16 cellular contexts compared by ENCODE assay signal in the genomic region with DNA sequence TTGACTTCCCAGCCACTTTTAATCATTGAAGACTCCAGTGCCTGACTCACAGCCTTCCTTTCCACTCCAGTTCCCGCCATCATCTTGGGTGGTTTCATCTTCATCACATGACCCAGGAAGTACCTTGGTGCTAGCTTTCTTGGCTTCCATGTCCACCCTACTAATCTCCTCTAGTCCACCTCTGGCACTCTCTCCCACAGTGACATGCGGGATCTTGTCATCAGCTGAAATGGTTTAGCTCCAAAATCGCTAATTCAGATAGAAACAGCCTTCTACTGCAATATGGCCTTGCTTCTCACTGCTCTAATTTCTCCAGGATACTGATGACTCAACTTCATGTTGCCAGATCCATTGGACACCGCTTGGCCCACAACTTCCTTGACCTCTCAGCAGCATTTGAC. TPM values are rescaled to one million over a fixed set of nuclear protein-coding genes. Genes with fewer than 3 reads are reported as not detected.
DNase-seq lines count a peak whose midpoint lies in the region; ATAC-seq and TF ChIP-seq lines count a peak whose summit lies in the region.
"Had no signal": no experiment of that assay in that cellular context is flagged by ENCODE, and none has a peak within 500 bp of the region (broad histone marks: within the 10 kb centered on the region; RNA-seq: fewer than 3 reads in every experiment).

No MANE protein-coding gene starts in this region.

- intact Hi-C loops in PC-3 (cut with micrococcal nuclease): no loop called here

- no peaks in the 10 kb centered on the region for H3K27me3 Mint-ChIP-seq in endodermal cell (ENCODE audit: insufficient read depth)
- H3K27me3 Mint-ChIP-seq: activated T-helper 17 cell treated with anti-CD3 and anti-CD28 coated beads, Interleukin-2, amount 50 U/mL, for 72 hours; CD4-positive, alpha-beta memory T cell; natural killer cell treated with Interleukin-12 subunit alpha and Interleukin-12 subunit beta and Interleukin-15 and Interleukin-18, amount 100 ng/mL, for 72 hours; stimulated activated naive CD8-positive, alpha-beta T cell treated with anti-CD3 and anti-CD28 coated beads, Interleukin-15, amount 100 ng/mL, for 72 hours had no signal

- CTCF ChIA-PET in PC-3 (lab: Charles Lee): no interaction called here

- no peak overlapping the region for H3K18ac ChIP-seq in mesenchymal stem cell (ENCODE audit: low read depth in 1 of 2, low read length in 2 of 2)

- H3K27ac ChIP-seq in PC-3 (ENCODE audit: low read length) (no peak overlapping the region), endodermal cell (ENCODE audit: low read depth, low read length) (no peak overlapping the region), mesenchymal stem cell (ENCODE audit: low read length, poor library complexity, severe bottlenecking) (no peak overlapping the region)
- H3K27ac ChIP-seq: coronary artery had no signal

- no peak overlapping the region for H2BK5ac ChIP-seq in mesenchymal stem cell (ENCODE audit: low read depth, low read length, poor library complexity, severe bottlenecking)

- peaks cover 21% of the 10 kb centered on the region for H3K36me3 Mint-ChIP-seq in endodermal cell (ENCODE audit: low read depth)

- H3K4me1 ChIP-seq in PC-3 (ENCODE audit: insufficient read depth, low read length): no peaks in the 10 kb centered on the region
- H3K4me1 ChIP-seq in endodermal cell (ENCODE audit: control insufficient read depth, insufficient read depth, low read length): no peaks in the 10 kb centered on the region
- peaks cover 16% of the 10 kb centered on the region for H3K4me1 ChIP-seq in mesenchymal stem cell (ENCODE audit: control insufficient read depth, insufficient read depth, low read depth, low read length)

- H3K9me3 Mint-ChIP-seq in endodermal cell: no peaks in the 10 kb centered on the region
- H3K9me3 Mint-ChIP-seq: activated T-helper 17 cell treated with anti-CD3 and anti-CD28 coated beads, Interleukin-2, amount 50 U/mL, for 72 hours; CD4-positive, alpha-beta memory T cell; natural killer cell treated with Interleukin-12 subunit alpha and Interleukin-12 subunit beta and Interleukin-15 and Interleukin-18, amount 100 ng/mL, for 72 hours; stimulated activated naive CD8-positive, alpha-beta T cell treated with anti-CD3 and anti-CD28 coated beads, Interleukin-15, amount 100 ng/mL, for 72 hours had no signal

- H3K27me3 ChIP-seq in PC-3 (ENCODE audit: low read length) (no peaks in the 10 kb centered on the region), endodermal cell (ENCODE audit: control insufficient read depth, insufficient read depth, low read length, poor library complexity, severe bottlenecking) (no peaks in the 10 kb centered on the region), mesenchymal stem cell (ENCODE audit: control insufficient read depth in 1 of 2, insufficient read depth in 1 of 2, low read length in 2 of 2) (no peaks in the 10 kb centered on the region)

- no peak overlapping the region for H3K4me2 ChIP-seq in PC-3 (ENCODE audit: low read length)
- no peak overlapping the region for H3K4me2 ChIP-seq in mesenchymal stem cell (ENCODE audit: low read length, poor library complexity, severe bottlenecking)

- no peak overlapping the region for H2AK5ac ChIP-seq in mesenchymal stem cell (ENCODE audit: low read length, severe bottlenecking)

- no peaks in the 10 kb centered on the region for H3F3A ChIP-seq in PC-3 (ENCODE audit: low read length, unreplicated experiment)

- H3K14ac ChIP-seq in mesenchymal stem cell (ENCODE audit: low read length in 2 of 2): no peak overlapping the region

- H3K9me3 ChIP-seq in PC-3 (ENCODE audit: low read length) (no peaks in the 10 kb centered on the region), endodermal cell (ENCODE audit: control insufficient read depth, low read length) (no peaks in the 10 kb centered on the region), mesenchymal stem cell (ENCODE audit: control insufficient read depth, low read length) (no peaks in the 10 kb centered on the region)

- BruUV-seq in PC-3 (replicated peaks; lab: Mats Ljungman, UMichigan): no TSS peak

- peaks cover 92% of the 10 kb centered on the region for H3K79me2 ChIP-seq in PC-3 (ENCODE audit: low read length)

- H3K27ac Mint-ChIP-seq in endodermal cell: no peak overlapping the region
- H3K27ac Mint-ChIP-seq: natural killer cell treated with Interleukin-12 subunit alpha and Interleukin-12 subunit beta and Interleukin-15 and Interleukin-18, amount 100 ng/mL, for 72 hours; stimulated activated naive CD8-positive, alpha-beta T cell treated with anti-CD3 and anti-CD28 coated beads, Interleukin-15, amount 100 ng/mL, for 72 hours had no signal

- DNase-seq in EL (peak; percentile 39), PC-3 (no peak), endodermal cell (peak; percentile 25), mesenchymal stem cell (peak; percentile 57), HT-29 (ENCODE audit: low spot score) (no peak), DMS79 (lab: John Stamatoyannopoulos, UW) (no peak)
- no peak for DNase-seq in stimulated activated CD4-positive, alpha-beta T cell treated with anti-CD3 and anti-CD28 coated beads, Interleukin-12 subunit alpha, Interleukin-12 subunit beta, amount 100 ng/mL, for 4 hours
- DNase-seq: activated CD4-positive, CD25-positive, alpha-beta regulatory T cell; CD4-positive, alpha-beta memory T cell; SHP77; stimulated activated CD4-positive, alpha-beta T cell treated with anti-CD3 and anti-CD28 coated beads, Interleukin-2, amount 100 ng/mL, for 24 hours; stimulated activated naive CD8-positive, alpha-beta T cell treated with anti-CD3 and anti-CD28 coated beads, Interleukin-15, amount 100 ng/mL, for 72 hours had no signal

- H4K8ac ChIP-seq in mesenchymal stem cell (ENCODE audit: low read length): no peak overlapping the region

- H3K9me2 ChIP-seq in PC-3 (replicated peaks; ENCODE audit: low read length): no peaks in the 10 kb centered on the region

- no peak overlapping the region for H3K4me3 Mint-ChIP-seq in endodermal cell
- H3K4me3 Mint-ChIP-seq: activated T-helper 17 cell treated with anti-CD3 and anti-CD28 coated beads, Interleukin-2, amount 50 U/mL, for 72 hours; natural killer cell treated with Interleukin-12 subunit alpha and Interleukin-12 subunit beta and Interleukin-15 and Interleukin-18, amount 100 ng/mL, for 72 hours; stimulated activated naive CD8-positive, alpha-beta T cell treated with anti-CD3 and anti-CD28 coated beads, Interleukin-15, amount 100 ng/mL, for 72 hours had no signal

- no peak overlapping the region for H3K4ac ChIP-seq in mesenchymal stem cell (ENCODE audit: low read depth in 1 of 2, low read length in 2 of 2)

- no peak overlapping the region for H2AFZ ChIP-seq in PC-3 (ENCODE audit: low read length)
- H2AFZ ChIP-seq in mesenchymal stem cell (ENCODE audit: low read depth, low read length): no peak overlapping the region

- ATAC-seq in PC-3: peak; percentile 59
- no peak for ATAC-seq in HG02870 (IDR thresholded peaks at IDR 0.05; ENCODE audit: unreplicated experiment)
- ATAC-seq: activated T-helper 17 cell treated with anti-CD3 and anti-CD28 coated beads, Interleukin-2, amount 50 U/mL, for 72 hours; natural killer cell treated with Interleukin-12 subunit alpha and Interleukin-12 subunit beta and Interleukin-15 and Interleukin-18, amount 100 ng/mL, for 72 hours; stimulated activated naive CD8-positive, alpha-beta T cell treated with anti-CD3 and anti-CD28 coated beads, Interleukin-15, amount 100 ng/mL, for 72 hours had no signal

- no peak overlapping the region for H2BK15ac ChIP-seq in mesenchymal stem cell (ENCODE audit: low read depth, poor library complexity, severe bottlenecking)

- peaks cover 11% of the 10 kb centered on the region for H3K4me1 Mint-ChIP-seq in endodermal cell

- H3K79me1 ChIP-seq in mesenchymal stem cell (replicated peaks; ENCODE audit: low read length, poor library complexity, severe bottlenecking): peaks cover 26% of the 10 kb centered on the region

- peaks cover 3% of the 10 kb centered on the region; the same call in 1 of the 2 replicates for H4K20me1 ChIP-seq in PC-3 (ENCODE audit: low read length)

- no peak overlapping the region for H2BK120ac ChIP-seq in mesenchymal stem cell (ENCODE audit: low read depth, low read length)

- no peak overlapping the region for H2BK12ac ChIP-seq in mesenchymal stem cell (ENCODE audit: low read length in 2 of 2)

- H3K23ac ChIP-seq in mesenchymal stem cell (ENCODE audit: low read length in 2 of 2): no peak overlapping the region

- no peak overlapping the region for H4K91ac ChIP-seq in mesenchymal stem cell (ENCODE audit: low read length)

- H3K9ac ChIP-seq in PC-3 (ENCODE audit: low read length) (no peak overlapping the region), endodermal cell (ENCODE audit: extremely low read depth, low read length, poor library complexity, severe bottlenecking) (no peak overlapping the region), mesenchymal stem cell (ENCODE audit: low read length) (no peak overlapping the region)

- H3K36me3 ChIP-seq in PC-3 (ENCODE audit: low read depth, low read length): no peaks in the 10 kb centered on the region
- H3K36me3 ChIP-seq in endodermal cell (ENCODE audit: control insufficient read depth, insufficient read depth, low read length): peaks cover 16% of the 10 kb centered on the region
- peaks cover 0 to 3% of the 10 kb centered on the region in 2 experiments for H3K36me3 ChIP-seq in mesenchymal stem cell (ENCODE audit: control insufficient read depth in 1 of 2, insufficient read depth in 2 of 2, low read depth in 1 of 2, low read length in 2 of 2)

- POLR2A ChIA-PET in PC-3 (lab: Charles Lee; ENCODE audit: unreplicated experiment): interaction anchor here (0.6 kb wide), 2 partner anchors 39 to 185 kb away, joined by 3 to 4 read pairs; no protein-coding TSS in a partner anchor

- whole genome bisulfite sequencing in endodermal cell (ENCODE audit: insufficient coverage in 1 of 2, insufficient read length in 1 of 2), 2 experiments: 95% methylated on average over 4 of the region's 4 CpGs
- 92% methylated on average over 4 of the region's 4 CpGs for WGBS in mesenchymal stem cell

- no peak for TF ChIP-seq CTCF in PC-3 (conservative IDR thresholded peaks at IDR 0.05; ENCODE audit: low read depth, low read length)
- no peak for TF ChIP-seq CTCF in endodermal cell (conservative IDR thresholded peaks at IDR 0.05)

- H3K4me3 ChIP-seq in PC-3 (ENCODE audit: low read length) (no peak overlapping the region), endodermal cell (ENCODE audit: low read length) (no peak overlapping the region), mesenchymal stem cell (ENCODE audit: insufficient read depth in 1 of 2, low read depth in 1 of 2, low read length in 2 of 2) (no peak overlapping the region)
- H3K4me3 ChIP-seq: coronary artery had no signal

RNA-seq across cellular contexts. Expression of gene WDR20, which starts 24.5 kb away (rescaled TPM):
- total RNA-seq in PC-3 (2014; rRNA removed): 23.7 and 24.2 TPM in 2 replicates
- total RNA-seq in endodermal cell: 10 to 100 TPM; 33.8 to 37.6 TPM
- polyA plus RNA-seq in endodermal cell (2013, experiment 1 of 2): 18.5 TPM
- 15.9 TPM for polyA plus RNA-seq in endodermal cell (2013, experiment 2 of 2)
- polyA plus RNA-seq in mesenchymal stem cell (2013, experiment 1 of 2): 12.6 TPM
- polyA plus RNA-seq in mesenchymal stem cell (2013, experiment 2 of 2): 12.4 TPM
- total RNA-seq in HT-29 (2014; rRNA removed; shearing (Covaris generic)): 7.3 and 9.8 TPM in 2 replicates

Comparison
In these comparisons a context has a peak if more than half of its experiments do, and no peak if none do; other contexts are left out.
1. DNase-seq: peak in EL (single experiment), endodermal cell (single experiment) and mesenchymal stem cell (single experiment); none in PC-3 (single experiment), stimulated activated CD4-positive, alpha-beta T cell treated with anti-CD3 and anti-CD28 coated beads, Interleukin-12 subunit alpha, Interleukin-12 subunit beta, amount 100 ng/mL, for 4 hours (single experiment), HT-29 (single experiment) and DMS79 (single experiment).